Comparison of ENCODE assay signal across 8 cellular contexts in the genomic region with DNA sequence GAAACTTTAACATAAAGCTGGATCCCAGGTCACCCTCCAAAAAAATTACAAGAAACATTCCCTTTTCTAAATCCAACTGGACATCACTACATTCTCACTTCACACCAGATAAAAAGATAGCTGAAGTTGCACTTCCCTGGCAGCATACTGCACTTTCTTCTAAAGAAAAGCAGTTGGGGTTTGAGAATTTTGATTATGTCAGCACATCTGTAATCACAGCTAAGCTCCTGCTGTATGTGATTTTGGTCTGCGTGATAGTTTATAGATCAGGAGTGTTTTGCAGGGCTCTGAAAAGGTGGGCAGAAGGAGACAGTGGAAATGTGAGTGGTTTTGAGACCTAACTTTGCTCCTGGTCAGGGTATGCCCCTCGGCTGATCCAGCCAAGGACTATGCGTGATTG.
"Had no signal": no experiment of that assay in that cellular context is flagged by ENCODE, and none has a peak within 500 bp of the region (broad histone marks: within the 10 kb centered on the region; RNA-seq: fewer than 3 reads in every experiment).

No MANE protein-coding gene starts in this region.

- H2AFZ ChIP-seq: GM23338 had no signal

- DNase-seq: H7, HFFc6, Kasumi-1, KG1 had no signal

- H3K36me3 ChIP-seq: HAP-1 had no signal

- H3K4me1 ChIP-seq: HAP-1 had no signal

- ATAC-seq: GM23338, HCT116 had no signal

- H3K4me2 ChIP-seq: GM23338 had no signal

- H3K9me3 ChIP-seq: HAP-1 had no signal

- H3K27ac ChIP-seq: HL-60 had no signal

- H3K4me3 ChIP-seq: GM23338, HAP-1 had no signal
